In genomic region chr4:123444298-123444731, GRCh38 we compare ENCODE assay signal across 1 cellular context.
TF ChIP-seq lines count a peak whose summit lies in the region.

No MANE protein-coding gene starts in this region.

TF ChIP-seq in HepG2, 621 proteins besides CTCF, POLR2A, EP300 and RAD21 (continued from another document and continues in another):
- no peak for TF ChIP-seq SP1 (IDR thresholded peaks at IDR 0.05)
- TF ChIP-seq SP1 (CRISPR knock-in tag; IDR thresholded peaks at IDR 0.05) = no peak
- no peak for TF ChIP-seq AKNA (CRISPR knock-in tag; IDR thresholded peaks at IDR 0.05; ENCODE audit: borderline replicate concordance)
- TF ChIP-seq AKAP8 (CRISPR knock-in tag; IDR thresholded peaks at IDR 0.05) = no peak
- no peak for TF ChIP-seq SMARCE1 (IDR thresholded peaks at IDR 0.05; ENCODE audit: borderline replicate concordance)
- TF ChIP-seq CBX1 (IDR thresholded peaks at IDR 0.05; ENCODE audit: low read depth) = no peak
- TF ChIP-seq ZNF292 (CRISPR knock-in tag; IDR thresholded peaks at IDR 0.05; ENCODE audit: borderline replicate concordance, low read depth) = no peak
- no peak for TF ChIP-seq GTF2F1 (IDR thresholded peaks at IDR 0.05; ENCODE audit: low read length)
- no peak for TF ChIP-seq ZNF615 (CRISPR knock-in tag; IDR thresholded peaks at IDR 0.05; ENCODE audit: borderline replicate concordance)
- TF ChIP-seq ZNF180 (CRISPR knock-in tag; IDR thresholded peaks at IDR 0.05; ENCODE audit: borderline replicate concordance, low read depth) = no peak
- no peak for TF ChIP-seq JARID2 (CRISPR knock-in tag; IDR thresholded peaks at IDR 0.05; ENCODE audit: insufficient replicate concordance)
- no peak for TF ChIP-seq TCF12 (IDR thresholded peaks at IDR 0.05)
- no peak for TF ChIP-seq TCF12 (CRISPR knock-in tag; IDR thresholded peaks at IDR 0.05)
- no peak for TF ChIP-seq ZSCAN9 (CRISPR knock-in tag; IDR thresholded peaks at IDR 0.05; ENCODE audit: borderline replicate concordance)
- no peak for TF ChIP-seq CBX5 (CRISPR knock-in tag; IDR thresholded peaks at IDR 0.05; ENCODE audit: borderline replicate concordance)
- no peak for TF ChIP-seq ZNF513 (CRISPR knock-in tag; conservative IDR thresholded peaks at IDR 0.05)
- no peak for TF ChIP-seq ZNF225 (CRISPR knock-in tag; IDR thresholded peaks at IDR 0.05)
- TF ChIP-seq NBN (conservative IDR thresholded peaks at IDR 0.05) = no peak
- no peak for TF ChIP-seq ZNF614 (CRISPR knock-in tag; IDR thresholded peaks at IDR 0.05; ENCODE audit: borderline replicate concordance)
- TF ChIP-seq MBD4 (IDR thresholded peaks at IDR 0.05; ENCODE audit: borderline replicate concordance, low read length) = no peak
- no peak for TF ChIP-seq ZNF598 (CRISPR knock-in tag; IDR thresholded peaks at IDR 0.05; ENCODE audit: borderline replicate concordance)
- peak; percentile 34; the same call in 1 of the 2 replicates for TF ChIP-seq ELF3 (CRISPR knock-in tag; IDR thresholded peaks at IDR 0.05)
- TF ChIP-seq ZNF746 (CRISPR knock-in tag; IDR thresholded peaks at IDR 0.05) = 0 out of 2 replicates have a peak, but pooled peaks have one; percentile 46
- TF ChIP-seq BCL3 (CRISPR knock-in tag; IDR thresholded peaks at IDR 0.05) = no peak
- no peak for TF ChIP-seq ZNF564 (CRISPR knock-in tag; IDR thresholded peaks at IDR 0.05)
- no peak for TF ChIP-seq ZNF629 (CRISPR knock-in tag; conservative IDR thresholded peaks at IDR 0.05)
- no peak for TF ChIP-seq GABPA (IDR thresholded peaks at IDR 0.05; ENCODE audit: low read depth, low read length)
- TF ChIP-seq GABPA (CRISPR knock-in tag; IDR thresholded peaks at IDR 0.05; ENCODE audit: low read depth) = no peak
- no peak for TF ChIP-seq RBM22 (optimal IDR thresholded peaks at IDR 0.05; ENCODE audit: low read length)
- TF ChIP-seq SOX6 (IDR thresholded peaks at IDR 0.05) = no peak
- TF ChIP-seq SOX6 (CRISPR knock-in tag; IDR thresholded peaks at IDR 0.05) = peak; percentile 96
- TF ChIP-seq MBNL3 (CRISPR knock-in tag; conservative IDR thresholded peaks at IDR 0.05) = no peak
- TF ChIP-seq DRAP1 (CRISPR knock-in tag; IDR thresholded peaks at IDR 0.05) = no peak; the same call in 1 of the 2 replicates
- no peak for TF ChIP-seq EHMT2 (IDR thresholded peaks at IDR 0.05; ENCODE audit: borderline replicate concordance, low read depth, low read length)
- no peak for TF ChIP-seq IKZF4 (CRISPR knock-in tag; IDR thresholded peaks at IDR 0.05; ENCODE audit: borderline replicate concordance, low read depth, not compliant biosample characterization)
- TF ChIP-seq CEBPG (CRISPR knock-in tag; IDR thresholded peaks at IDR 0.05) = peak; percentile 17; the same call in 1 of the 2 replicates
- no peak for TF ChIP-seq THAP8 (CRISPR knock-in tag; IDR thresholded peaks at IDR 0.05; ENCODE audit: borderline replicate concordance)
- no peak for TF ChIP-seq THAP11 (CRISPR knock-in tag; IDR thresholded peaks at IDR 0.05)
- peak; percentile 73; the same call in 1 of the 2 replicates for TF ChIP-seq AHDC1 (CRISPR knock-in tag; IDR thresholded peaks at IDR 0.05; ENCODE audit: borderline replicate concordance)
- TF ChIP-seq SMAD3 (CRISPR knock-in tag; IDR thresholded peaks at IDR 0.05) = no peak
- TF ChIP-seq ZNF772 (CRISPR knock-in tag; IDR thresholded peaks at IDR 0.05) = no peak
- TF ChIP-seq ZBTB14 (CRISPR knock-in tag; IDR thresholded peaks at IDR 0.05) = no peak
- no peak for TF ChIP-seq NFE2L1 (CRISPR knock-in tag; IDR thresholded peaks at IDR 0.05; ENCODE audit: borderline replicate concordance)
- TF ChIP-seq ZNF709 (CRISPR knock-in tag; IDR thresholded peaks at IDR 0.05) = no peak
- TF ChIP-seq NFKB2 (CRISPR knock-in tag; IDR thresholded peaks at IDR 0.05; ENCODE audit: borderline replicate concordance) = no peak
- TF ChIP-seq THRA (CRISPR knock-in tag; IDR thresholded peaks at IDR 0.05; ENCODE audit: borderline replicate concordance) = peak; percentile 57; the same call in 1 of the 2 replicates
- no peak for TF ChIP-seq ZNF747 (CRISPR knock-in tag; IDR thresholded peaks at IDR 0.05; ENCODE audit: borderline replicate concordance)
